9 cellular contexts compared by ENCODE assay signal in the genomic region with DNA sequence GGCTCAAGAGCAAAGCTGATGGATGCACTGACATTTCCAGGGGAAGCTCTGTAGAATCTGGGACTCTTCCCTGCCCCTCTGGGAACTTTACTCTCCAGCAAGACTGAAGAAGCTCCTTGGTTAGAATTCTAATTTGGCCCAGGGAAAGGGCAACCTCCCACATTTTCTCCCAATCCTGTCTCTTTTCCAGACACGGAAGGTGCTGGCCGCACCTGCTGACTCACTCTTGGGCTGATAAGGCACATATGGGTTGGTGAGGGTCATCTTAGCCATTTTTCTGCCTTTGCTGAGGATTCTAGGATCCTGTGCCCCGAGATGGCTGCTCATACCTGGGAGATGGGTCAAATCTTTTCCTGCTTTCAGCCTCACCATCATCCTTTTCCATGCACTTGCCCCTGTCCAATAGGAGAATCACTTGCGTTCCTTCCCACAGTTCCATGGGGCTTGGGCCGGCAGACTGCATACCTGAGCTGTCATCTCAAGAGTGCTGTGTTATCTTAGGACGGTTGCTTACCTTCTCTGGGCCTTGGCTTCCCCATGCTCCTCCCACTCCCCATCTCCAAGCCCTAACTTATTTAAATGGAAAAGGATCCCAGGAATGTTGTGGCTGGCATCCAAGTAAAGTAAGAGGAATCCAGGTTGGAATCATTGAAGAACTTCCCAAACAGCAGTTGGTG. TPM values are rescaled to one million over a fixed set of nuclear protein-coding genes. Genes with fewer than 3 reads are reported as not detected.
DNase-seq lines count a peak whose midpoint lies in the region; ATAC-seq, FAIRE-seq and TF ChIP-seq lines count a peak whose summit lies in the region.
"Had no signal": no experiment of that assay in that cellular context is flagged by ENCODE, and none has a peak within 500 bp of the region (broad histone marks: within the 10 kb centered on the region; RNA-seq: fewer than 3 reads in every experiment).

No MANE protein-coding gene starts in this region.

- H3K9me3 ChIP-seq in colonic mucosa (no peaks in the 10 kb centered on the region), HepG2 (ENCODE audit: low read length) (no peaks in the 10 kb centered on the region), thyroid gland (no peaks in the 10 kb centered on the region)

- no TSS peak for BruUV-seq in HepG2 (replicated peaks; lab: Mats Ljungman, UMichigan)

- peaks cover 3% of the 10 kb centered on the region for H3K4me1 Mint-ChIP-seq in activated CD4-positive, alpha-beta T cell treated with anti-CD3 and anti-CD28 coated beads, Interleukin-2, amount 10 ng/mL, durations not matched to agents 24 days and 14 days

- TF ChIP-seq CTCF in colonic mucosa (IDR thresholded peaks at IDR 0.05) (no peak), HepG2 (CRISPR knock-in tag; IDR thresholded peaks at IDR 0.05) (no peak), thyroid gland (IDR thresholded peaks at IDR 0.05) (no peak), GM10248 (IDR thresholded peaks at IDR 0.05; ENCODE audit: control extremely low read depth, extremely low read depth, low read depth, missing control alignments) (no peak)

- FAIRE-seq in HepG2 (lab: Jason Lieb, UNC), result no peak

- CTCF ChIA-PET in HepG2 (lab: Yijun Ruan, JAX; ENCODE audit: low intra/inter-chr PET ratio, low total read pairs) (no interaction called here), GM10248 (lab: Yijun Ruan, JAX) (interaction anchor here (0.7 to 1.8 kb wide), 8 partner anchors 10 to 212 kb away, joined by 3 to 6 read pairs (median 4); no protein-coding TSS in a partner anchor)

- H3K4me1 ChIP-seq in colonic mucosa (peaks cover 6% of the 10 kb centered on the region), HepG2 (ENCODE audit: insufficient read depth, low read length) (peaks cover 88% of the 10 kb centered on the region), thyroid gland (peaks cover 76 to 84% of the 10 kb centered on the region in 2 donors)

- POLR2A ChIA-PET in HepG2 (lab: Yijun Ruan, JAX) (interaction anchor here (1.1 kb wide), 1 partner anchor 10 kb away, joined by 6 read pairs; no protein-coding TSS in a partner anchor), GM10248 (lab: Yijun Ruan, JAX) (no interaction called here)

- peak; percentile 32 for DNase-seq in HK-2 (ENCODE audit: unreplicated experiment)
- peak; percentile 73 for DNase-seq in colonic mucosa
- DNase-seq in HepG2 (ENCODE audit: low spot score), result peak; percentile 24
- DNase-seq in thyroid gland, result no peak
- DNase-seq in GM10248 (ENCODE audit: extremely low spot score), result no peak
- DNase-seq in activated CD4-positive, alpha-beta T cell treated with anti-CD3 and anti-CD28 coated beads, Interleukin-2, amount 10 ng/mL, durations not matched to agents 24 days and 14 days, result no peak

- H3K36me3 Mint-ChIP-seq in activated CD4-positive, alpha-beta T cell treated with anti-CD3 and anti-CD28 coated beads, Interleukin-2, amount 10 ng/mL, durations not matched to agents 24 days and 14 days (ENCODE audit: low read depth), result no peaks in the 10 kb centered on the region

- ATAC-seq in HepG2, result no peak
- ATAC-seq in GM18868 (IDR thresholded peaks at IDR 0.05; ENCODE audit: unreplicated experiment), result no peak
- ATAC-seq in HG03039 (IDR thresholded peaks at IDR 0.05; ENCODE audit: unreplicated experiment), result no peak

- H3K9me3 Mint-ChIP-seq in activated CD4-positive, alpha-beta T cell treated with anti-CD3 and anti-CD28 coated beads, Interleukin-2, amount 10 ng/mL, durations not matched to agents 24 days and 14 days, result no peaks in the 10 kb centered on the region

- H2AFZ ChIP-seq in HepG2 (ENCODE audit: low read length), result no peak overlapping the region

- peak overlapping the region; percentile 96 for H3K4me2 ChIP-seq in HepG2 (ENCODE audit: low read depth, low read length)

- 0 out of 2 replicates have a peak, but pooled peaks cover 2% of the 10 kb centered on the region for H4K20me1 ChIP-seq in HepG2 (ENCODE audit: insufficient read depth, low read length)

- TF ChIP-seq EP300 in HepG2 (IDR thresholded peaks at IDR 0.05; ENCODE audit: low read depth in 2 of 2, low read length in 2 of 2) (no peak), HepG2 (CRISPR knock-in tag; IDR thresholded peaks at IDR 0.05; ENCODE audit: borderline replicate concordance) (no peak)

- in situ Hi-C loops in HepG2 (cut with HindIII; ENCODE audit: extremely low pct_ligation_motif_present, low pct_unique_long_range_greater_than_20kb), result no loop called here

- no peak for TF ChIP-seq RAD21 in HepG2 (CRISPR knock-in tag; IDR thresholded peaks at IDR 0.05)

- WGBS in HepG2 (ENCODE audit: low lambda C conversion rate), result 40% methylated on average over 6 of the region's 6 CpGs
- WGBS in thyroid gland, 2 donors, result 45 to 53% methylated on average over 6 of the region's 6 CpGs

- H3K9ac ChIP-seq in colonic mucosa (ENCODE audit: low read depth in 2 of 2, low read length in 2 of 2) (peak overlapping the region; percentile 94 to 99), HepG2 (ENCODE audit: insufficient read depth, low read depth, low read length) (peak overlapping the region; percentile 72; the same call in 1 of the 2 replicates)

- H3K4me3 Mint-ChIP-seq in activated CD4-positive, alpha-beta T cell treated with anti-CD3 and anti-CD28 coated beads, Interleukin-2, amount 10 ng/mL, durations not matched to agents 24 days and 14 days, result no peak overlapping the region

- H3K4me3 ChIP-seq in colonic mucosa, result peak overlapping the region; percentile 78
- H3K4me3 ChIP-seq in HepG2 (replicated peaks in 1 of 3; ENCODE audit: insufficient read depth in 1 of 3, low read depth in 2 of 3, low read length in 3 of 3), result peak overlapping the region; percentile 69 to 84 (median 79)
- peak overlapping the region in 2 of 3 donors; percentile 14 to 57 for H3K4me3 ChIP-seq in thyroid gland (replicated peaks in 1 of 3)

- H3K27ac Mint-ChIP-seq in activated CD4-positive, alpha-beta T cell treated with anti-CD3 and anti-CD28 coated beads, Interleukin-2, amount 10 ng/mL, durations not matched to agents 24 days and 14 days, result no peak overlapping the region

- intact Hi-C loops in colonic mucosa (cut with DNase I), result no loop called here
- intact Hi-C loops in HepG2 (cut with micrococcal nuclease; ENCODE audit: unreplicated experiment), result no loop called here
- intact Hi-C loops in thyroid gland (cut with DNase I), result no loop called here
- intact Hi-C loops in activated CD4-positive, alpha-beta T cell treated with anti-CD3 and anti-CD28 coated beads, Interleukin-2, amount 10 ng/mL, durations not matched to agents 24 days and 14 days (cut with micrococcal nuclease), result no loop called here

- H3K27ac ChIP-seq in colonic mucosa (peak overlapping the region; percentile 88), HepG2 (ENCODE audit: extremely low read length, insufficient read depth, low read length) (no peak overlapping the region), thyroid gland (peak overlapping the region; percentile 91 to 96 (median 93))

- H3K36me3 ChIP-seq in colonic mucosa, result no peaks in the 10 kb centered on the region
- H3K36me3 ChIP-seq in HepG2 (replicated peaks in 1 of 2; ENCODE audit: control insufficient read depth in 1 of 2, insufficient read depth in 2 of 2, low read length in 2 of 2), result peaks cover under 1 to 3% of the 10 kb centered on the region in 2 experiments; a peak in 2 of 5 replicates
- no peaks in the 10 kb centered on the region for H3K36me3 ChIP-seq in thyroid gland

- H3K27me3 ChIP-seq in colonic mucosa (no peaks in the 10 kb centered on the region), HepG2 (ENCODE audit: control insufficient read depth in 1 of 2, insufficient read depth in 2 of 2, low read length in 2 of 2) (no peaks in the 10 kb centered on the region; a peak in 1 of 5 replicates), thyroid gland (no peaks in the 10 kb centered on the region)

- 0 out of 4 replicates have a peak, but pooled peaks of 1 of the 2 experiments have one; percentile 21 for TF ChIP-seq POLR2A in HepG2 (IDR thresholded peaks at IDR 0.05; ENCODE audit: insufficient read depth in 1 of 2, low read depth in 2 of 2, low read length in 2 of 2)
- TF ChIP-seq POLR2A in thyroid gland (IDR thresholded peaks at IDR 0.05), result no peak

- H3K79me2 ChIP-seq in HepG2 (ENCODE audit: insufficient read depth, low read length), result peaks cover 21% of the 10 kb centered on the region

- peaks cover 3% of the 10 kb centered on the region for H3K27me3 Mint-ChIP-seq in activated CD4-positive, alpha-beta T cell treated with anti-CD3 and anti-CD28 coated beads, Interleukin-2, amount 10 ng/mL, durations not matched to agents 24 days and 14 days

RNA-seq across cellular contexts. Expression of a gene that starts 1.3 kb away (rescaled TPM):
- total RNA-seq in colonic mucosa (100 to 1,000 TPM; 116 to 130 TPM), HepG2 (2016; rRNA removed; fragmentation: Illumina TruSeq; extraction: Trizol) (10.5 and 24.7 TPM in 2 replicates), thyroid gland (100 to 1,000 TPM; 157 to 391 (median 227) TPM)
- 13.7 and 15.2 TPM in 2 replicates for total RNA-seq in HepG2 (2016; cell fraction: cytosol; rRNA removed; fragmentation: Illumina TruSeq; extraction: Trizol; ENCODE audit: low read depth)
- total RNA-seq in HepG2 (2016; cell fraction: insoluble cytoplasmic fraction; rRNA removed; fragmentation: Illumina TruSeq; extraction: Trizol), result 9.6 and 28.4 TPM in 2 replicates
- total RNA-seq in HepG2 (2016; cell fraction: membrane; rRNA removed; fragmentation: Illumina TruSeq; extraction: Trizol), result 21.8 and 22.0 TPM in 2 replicates
- total RNA-seq in HepG2 (2016; cell fraction: nucleus; rRNA removed; fragmentation: Illumina TruSeq; extraction: Trizol), result 24.5 and 28.2 TPM in 2 replicates
- polyA plus RNA-seq in HepG2 (2011; rRNA removed), result 76.8 and 139 TPM in 2 replicates
- polyA plus RNA-seq in HepG2 (2011; cell fraction: cytosol; rRNA removed), result 62.4 and 79.7 TPM in 2 replicates
- polyA plus RNA-seq in HepG2 (2011; cell fraction: nucleus; rRNA removed), result 185 and 206 TPM in 2 replicates
- polyA plus RNA-seq in HepG2 (2012), result 42.8 and 47.0 TPM in 2 replicates
- polyA plus RNA-seq in HepG2 (2016; cell fraction: cytosol; fragmentation: Illumina TruSeq; extraction: Trizol; ENCODE audit: low read depth), result 5.5 and 6.8 TPM in 2 replicates
- 8.8 and 11.1 TPM in 2 replicates for polyA plus RNA-seq in HepG2 (2016; cell fraction: insoluble cytoplasmic fraction; fragmentation: Illumina TruSeq; extraction: Trizol; ENCODE audit: low read depth)
- 10.6 and 11.6 TPM in 2 replicates for polyA plus RNA-seq in HepG2 (2016; cell fraction: membrane; fragmentation: Illumina TruSeq; extraction: Trizol; ENCODE audit: low read depth)
- 48.2 and 51.2 TPM in 2 replicates for polyA plus RNA-seq in HepG2 (2016; cell fraction: nucleus; fragmentation: Illumina TruSeq; extraction: Trizol; ENCODE audit: insufficient read depth, low read depth)
- polyA minus RNA-seq in HepG2 (2011; rRNA and poly(A)+ RNA removed; ENCODE audit: low replicate concordance), result 13.3 and 101 TPM in 2 replicates
- 27.7 and 32.7 TPM in 2 replicates for polyA minus RNA-seq in HepG2 (2011; cell fraction: cytosol; rRNA and poly(A)+ RNA removed)
- 24.6 and 37.8 TPM in 2 replicates for polyA minus RNA-seq in HepG2 (2011; cell fraction: nucleus; rRNA and poly(A)+ RNA removed)
- total RNA-seq in activated CD4-positive, alpha-beta T cell treated with anti-CD3 and anti-CD28 coated beads, Interleukin-2, amount 10 ng/mL, durations not matched to agents 24 days and 14 days, result not detected in 2 replicates

RNA-seq across cellular contexts. Expression of a gene that starts 39.8 kb away (rescaled TPM):
- total RNA-seq in colonic mucosa, result not detected
- total RNA-seq in HepG2 (2016; rRNA removed; fragmentation: Illumina TruSeq; extraction: Trizol), result not detected in 2 replicates
- not detected in 2 replicates for total RNA-seq in HepG2 (2016; cell fraction: cytosol; rRNA removed; fragmentation: Illumina TruSeq; extraction: Trizol; ENCODE audit: low read depth)
- not detected in 2 replicates for total RNA-seq in HepG2 (2016; cell fraction: insoluble cytoplasmic fraction; rRNA removed; fragmentation: Illumina TruSeq; extraction: Trizol)
- total RNA-seq in HepG2 (2016; cell fraction: membrane; rRNA removed; fragmentation: Illumina TruSeq; extraction: Trizol), result not detected in 2 replicates
- total RNA-seq in HepG2 (2016; cell fraction: nucleus; rRNA removed; fragmentation: Illumina TruSeq; extraction: Trizol), result not detected in 2 replicates
- polyA plus RNA-seq in HepG2 (2011; rRNA removed), result 0.05 TPM in 1 of 2 replicates, not detected in the other
- 0.03 TPM in 1 of 2 replicates, not detected in the other for polyA plus RNA-seq in HepG2 (2011; cell fraction: cytosol; rRNA removed)
- 0.13 and 0.23 TPM in 2 replicates for polyA plus RNA-seq in HepG2 (2011; cell fraction: nucleus; rRNA removed)
- polyA plus RNA-seq in HepG2 (2012), result 0.07 TPM in 1 of 2 replicates, not detected in the other
- not detected in 2 replicates for polyA plus RNA-seq in HepG2 (2016; cell fraction: cytosol; fragmentation: Illumina TruSeq; extraction: Trizol; ENCODE audit: low read depth)
- not detected in 2 replicates for polyA plus RNA-seq in HepG2 (2016; cell fraction: insoluble cytoplasmic fraction; fragmentation: Illumina TruSeq; extraction: Trizol; ENCODE audit: low read depth)
- not detected in 2 replicates for polyA plus RNA-seq in HepG2 (2016; cell fraction: membrane; fragmentation: Illumina TruSeq; extraction: Trizol; ENCODE audit: low read depth)
- not detected in 2 replicates for polyA plus RNA-seq in HepG2 (2016; cell fraction: nucleus; fragmentation: Illumina TruSeq; extraction: Trizol; ENCODE audit: insufficient read depth, low read depth)
- not detected in 2 replicates for polyA minus RNA-seq in HepG2 (2011; rRNA and poly(A)+ RNA removed; ENCODE audit: low replicate concordance)
- not detected in 2 replicates for polyA minus RNA-seq in HepG2 (2011; cell fraction: cytosol; rRNA and poly(A)+ RNA removed)
- polyA minus RNA-seq in HepG2 (2011; cell fraction: nucleus; rRNA and poly(A)+ RNA removed), result not detected in 2 replicates
- 1 to 10 TPM in 2 of 4 donors, under 1 TPM in 2; 0.40 to 5.6 (median 1.3) TPM for total RNA-seq in thyroid gland
- total RNA-seq in activated CD4-positive, alpha-beta T cell treated with anti-CD3 and anti-CD28 coated beads, Interleukin-2, amount 10 ng/mL, durations not matched to agents 24 days and 14 days, result not detected in 2 replicates
- total RNA-seq: H4 had no signal

Comparison
In these comparisons a context has a peak if more than half of its experiments do, and no peak if none do; other contexts are left out.
1. DNase-seq: peak in HK-2 (single experiment), colonic mucosa (single experiment) and HepG2 (single experiment); none in thyroid gland (0 of 2), GM10248 (single experiment) and activated CD4-positive, alpha-beta T cell treated with anti-CD3 and anti-CD28 coated beads, Interleukin-2, amount 10 ng/mL, durations not matched to agents 24 days and 14 days (single experiment).
2. RNA of a gene that starts 1.3 kb away (total RNA-seq): 157 to 391 TPM in thyroid gland, 116 to 130 TPM in colonic mucosa and 9.6 to 28.4 TPM in HepG2; not detected in activated CD4-positive, alpha-beta T cell treated with anti-CD3 and anti-CD28 coated beads, Interleukin-2, amount 10 ng/mL, durations not matched to agents 24 days and 14 days; every median in the first group is over 10 times any median in the second.
3. Peak in every context shown above with its lines, with median percentiles within 50 percentile points of each other: H3K4me3 ChIP-seq.